In genomic region chr6:113190170-113190569, GRCh38 we compare ENCODE assay signal across 17 cellular contexts.
DNase-seq lines count a peak whose midpoint lies in the region; ATAC-seq, FAIRE-seq and TF ChIP-seq lines count a peak whose summit lies in the region.
"Had no signal": no experiment of that assay in that cellular context is flagged by ENCODE, and none has a peak within 500 bp of the region (broad histone marks: within the 10 kb centered on the region; RNA-seq: fewer than 3 reads in every experiment).

No MANE protein-coding gene starts in this region.

- H3K9me3 ChIP-seq in HepG2 (ENCODE audit: low read length) (no peaks in the 10 kb centered on the region), right lobe of liver (no peaks in the 10 kb centered on the region), OCI-LY3 (ENCODE audit: insufficient read depth, low read length) (no peaks in the 10 kb centered on the region), tibial nerve (peaks cover 0 to 8% (median 1%) of the 10 kb centered on the region in 4 donors)
- H3K9me3 ChIP-seq: ovary, stomach had no signal

- H3K27ac ChIP-seq in HepG2 (ENCODE audit: extremely low read length, insufficient read depth, low read length) (no peak overlapping the region), right lobe of liver (no peak overlapping the region), OCI-LY3 (ENCODE audit: low read length) (no peak overlapping the region), tibial nerve (no peak overlapping the region)
- H3K27ac ChIP-seq: KMS-11, ovary, stomach had no signal

- no peak overlapping the region for H2AFZ ChIP-seq in HepG2 (ENCODE audit: low read length)
- H2AFZ ChIP-seq in OCI-LY3 (ENCODE audit: low read depth, low read length), result no peak overlapping the region

- CTCF ChIA-PET in HepG2 (lab: Yijun Ruan, JAX; ENCODE audit: low intra/inter-chr PET ratio, low total read pairs), result no interaction called here

- TF ChIP-seq EP300 in HepG2 (IDR thresholded peaks at IDR 0.05; ENCODE audit: low read depth in 2 of 2, low read length in 2 of 2) (no peak), HepG2 (CRISPR knock-in tag; IDR thresholded peaks at IDR 0.05; ENCODE audit: borderline replicate concordance) (no peak), tibial nerve (IDR thresholded peaks at IDR 0.05) (no peak)

- in situ Hi-C loops in HepG2 (cut with HindIII; ENCODE audit: extremely low pct_ligation_motif_present, low pct_unique_long_range_greater_than_20kb), result no loop called here

- TF ChIP-seq CTCF in HepG2 (CRISPR knock-in tag; IDR thresholded peaks at IDR 0.05) (peak; percentile 33; the same call in 1 of the 2 replicates), right lobe of liver (IDR thresholded peaks at IDR 0.05) (no peak), OCI-LY3 (IDR thresholded peaks at IDR 0.05; ENCODE audit: low read depth, low read length) (peak; percentile 24; the same call in 1 of the 2 replicates), fibroblast of mammary gland (conservative IDR thresholded peaks at IDR 0.05; ENCODE audit: control insufficient read depth, insufficient read depth, low read depth, low read length) (peak; percentile 27), tibial nerve (IDR thresholded peaks at IDR 0.05) (no peak)

- H3K27me3 ChIP-seq in HepG2 (ENCODE audit: control insufficient read depth in 1 of 2, insufficient read depth in 2 of 2, low read length in 2 of 2) (no peaks in the 10 kb centered on the region), right lobe of liver (no peaks in the 10 kb centered on the region), OCI-LY3 (ENCODE audit: low read depth, low read length) (no peaks in the 10 kb centered on the region), tibial nerve (no peaks in the 10 kb centered on the region)
- H3K27me3 ChIP-seq: ovary, stomach had no signal

- no peaks in the 10 kb centered on the region for H3K4me1 ChIP-seq in HepG2 (ENCODE audit: insufficient read depth, low read length)
- H3K4me1 ChIP-seq in right lobe of liver, result no peaks in the 10 kb centered on the region
- H3K4me1 ChIP-seq in OCI-LY3 (ENCODE audit: low read length), result no peaks in the 10 kb centered on the region
- H3K4me1 ChIP-seq in tibial nerve, result peaks cover 0 to 7% (median 0%) of the 10 kb centered on the region in 4 donors

- H3K79me2 ChIP-seq in HepG2 (ENCODE audit: insufficient read depth, low read length) (no peaks in the 10 kb centered on the region), OCI-LY3 (ENCODE audit: low read length) (no peaks in the 10 kb centered on the region)

- no peak overlapping the region for H3K4me3 ChIP-seq in HepG2 (replicated peaks in 1 of 3; ENCODE audit: insufficient read depth in 1 of 3, low read depth in 2 of 3, low read length in 3 of 3)
- no peak overlapping the region for H3K4me3 ChIP-seq in right lobe of liver
- H3K4me3 ChIP-seq in OCI-LY3 (ENCODE audit: low read length), result no peak overlapping the region
- H3K4me3 ChIP-seq in fibroblast of mammary gland (ENCODE audit: control insufficient read depth, low read depth, low read length), result no peak overlapping the region
- H3K4me3 ChIP-seq in tibial nerve, result no peak overlapping the region
- H3K4me3 ChIP-seq: ovary, stomach had no signal

- POLR2A ChIA-PET in HepG2 (lab: Yijun Ruan, JAX), result no interaction called here

- H3K9ac ChIP-seq in HepG2 (ENCODE audit: insufficient read depth, low read depth, low read length), result no peak overlapping the region
- H3K9ac ChIP-seq in OCI-LY3 (ENCODE audit: low read length), result no peak overlapping the region
- H3K9ac ChIP-seq: KMS-11 had no signal

- ATAC-seq in HepG2 (no peak), right lobe of liver (no peak), HG03571 (IDR thresholded peaks at IDR 0.05; ENCODE audit: unreplicated experiment) (no peak)

- BruUV-seq in HepG2 (replicated peaks; lab: Mats Ljungman, UMichigan), result no TSS peak

- FAIRE-seq in HepG2 (lab: Jason Lieb, UNC), result no peak
- FAIRE-seq: islet of Langerhans had no signal

- TF ChIP-seq POLR2A in HepG2 (IDR thresholded peaks at IDR 0.05; ENCODE audit: insufficient read depth in 1 of 2, low read depth in 2 of 2, low read length in 2 of 2) (no peak), right lobe of liver (IDR thresholded peaks at IDR 0.05) (no peak), tibial nerve (IDR thresholded peaks at IDR 0.05) (no peak)

- WGBS in HepG2 (ENCODE audit: low lambda C conversion rate), result 76% methylated on average over 2 of the region's 2 CpGs
- 100% methylated on average over 2 of the region's 2 CpGs for WGBS in right lobe of liver (ENCODE audit: insufficient coverage, low coverage, low lambda C conversion rate, missing lambda C conversion rate)
- 97 to 100% methylated on average over 2 of the region's 2 CpGs for WGBS in tibial nerve, 2 donors

- intact Hi-C loops in HepG2 (cut with micrococcal nuclease; ENCODE audit: unreplicated experiment), result no loop called here
- intact Hi-C loops in right lobe of liver (cut with DNase I), result no loop called here
- intact Hi-C loops in posterior vena cava (cut with DNase I), result no loop called here

- H3K4me2 ChIP-seq in HepG2 (ENCODE audit: low read depth, low read length) (no peak overlapping the region), OCI-LY3 (ENCODE audit: low read length) (no peak overlapping the region)
- H3K4me2 ChIP-seq: KMS-11 had no signal

- TF ChIP-seq RAD21 in HepG2 (CRISPR knock-in tag; IDR thresholded peaks at IDR 0.05), result no peak

- DNase-seq in HepG2 (ENCODE audit: low spot score), result no peak
- DNase-seq in right lobe of liver, result no peak
- peak; percentile 23 for DNase-seq in fibroblast of mammary gland (ENCODE audit: low read depth)
- DNase-seq in posterior vena cava (ENCODE audit: low spot score), result no peak
- DNase-seq in tibial nerve (ENCODE audit: low spot score in 2 of 2), result no peak
- DNase-seq in medulla oblongata (ENCODE audit: extremely low spot score), result no peak
- DNase-seq: activated effector memory CD4-positive, alpha-beta T cell treated with anti-CD3 and anti-CD28 coated beads, Interleukin-2, amount 50 U/mL, for 16 hours; HCEC 1CT; NCI-H2029 treated with DMSO at 0.1 percent for 48 hours; NK-92 treated with Interleukin-12 subunit alpha and Interleukin-12 subunit beta, amount 100 ng/mL, for 24 hours; ovary; stimulated activated CD4-positive, alpha-beta T cell treated with anti-CD3 and anti-CD28 coated beads, Interleukin-12 subunit alpha, Interleukin-12 subunit beta, amount 100 ng/mL, for 4 hours; stomach had no signal

- H4K20me1 ChIP-seq in HepG2 (ENCODE audit: insufficient read depth, low read length), result no peaks in the 10 kb centered on the region
- H4K20me1 ChIP-seq in OCI-LY3 (ENCODE audit: insufficient read depth, low read length), result no peaks in the 10 kb centered on the region

- H3K36me3 ChIP-seq in HepG2 (replicated peaks in 1 of 2; ENCODE audit: control insufficient read depth in 1 of 2, insufficient read depth in 2 of 2, low read length in 2 of 2) (no peaks in the 10 kb centered on the region), right lobe of liver (no peaks in the 10 kb centered on the region), OCI-LY3 (replicated peaks; ENCODE audit: low read depth, low read length) (no peaks in the 10 kb centered on the region), tibial nerve (no peaks in the 10 kb centered on the region)
- H3K36me3 ChIP-seq: ovary, stomach had no signal

TF ChIP-seq in HepG2, 621 proteins besides CTCF, POLR2A, EP300 and RAD21:
- TF ChIP-seq STAG1 (CRISPR knock-in tag; IDR thresholded peaks at IDR 0.05) (peak; percentile 27), ZNF749 (CRISPR knock-in tag; IDR thresholded peaks at IDR 0.05; ENCODE audit: borderline replicate concordance) (no peak)

Comparison
In these comparisons a context has a peak if more than half of its experiments do, and no peak if none do; other contexts are left out.
1. CTCF ChIP-seq: peak in HepG2 (single experiment), OCI-LY3 (single experiment) and fibroblast of mammary gland (single experiment); none in right lobe of liver (0 of 4) and tibial nerve (0 of 5).